Comparison of ENCODE assay signal across 25 cellular contexts in the genomic region with DNA sequence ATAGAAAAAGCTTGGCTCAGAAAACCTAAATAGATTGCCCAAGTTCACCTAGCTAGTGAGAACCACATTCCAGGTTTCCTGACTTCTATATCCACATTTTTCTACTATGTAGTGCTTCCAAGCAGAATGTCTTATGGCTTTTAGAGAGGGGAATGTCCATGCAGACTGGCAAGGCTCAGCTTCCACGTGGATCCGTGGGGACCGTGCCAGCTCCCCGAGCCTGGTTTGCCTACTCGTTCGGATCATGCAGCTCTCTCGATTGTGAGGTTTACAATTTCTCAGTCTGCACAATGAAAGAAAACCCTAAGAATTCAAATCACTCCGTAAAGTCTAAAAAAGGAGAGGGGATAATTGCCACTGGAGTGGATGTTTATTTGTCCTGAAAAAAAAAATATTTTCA.
DNase-seq lines count a peak whose midpoint lies in the region; ATAC-seq and TF ChIP-seq lines count a peak whose summit lies in the region.
"Had no signal": no experiment of that assay in that cellular context is flagged by ENCODE, and none has a peak within 500 bp of the region (broad histone marks: within the 10 kb centered on the region; RNA-seq: fewer than 3 reads in every experiment).

No MANE protein-coding gene starts in this region.

- H3K27ac ChIP-seq in left ventricle myocardium inferior (replicated peaks) (no peak overlapping the region), esophagus squamous epithelium (no peak overlapping the region)
- H3K27ac ChIP-seq: C4-2B, SJSA1 had no signal

- H3K9me3 ChIP-seq in left ventricle myocardium inferior (replicated peaks) (no peaks in the 10 kb centered on the region), esophagus squamous epithelium (no peaks in the 10 kb centered on the region)
- H3K9me3 ChIP-seq: Caco-2, SJSA1 had no signal

- no peak overlapping the region for H3K4me3 ChIP-seq in left ventricle myocardium inferior
- no peak overlapping the region for H3K4me3 ChIP-seq in esophagus squamous epithelium
- H3K4me3 ChIP-seq: SJSA1 had no signal

- DNase-seq in cerebellar cortex (ENCODE audit: low spot score) (peak; percentile 3), head of caudate nucleus (peak in 28 of 42 donors; percentile 7 to 54 (median 26)), left ventricle myocardium inferior (peak; percentile 65), posterior cingulate gyrus (peak in 7 of 10 donors; percentile 13 to 87 (median 40)), inferior parietal cortex (ENCODE audit: extremely low spot score) (no peak), esophagus squamous epithelium (lab: John Stamatoyannopoulos, UW) (no peak)
- DNase-seq: Caco-2; CD8-positive, alpha-beta T cell; DMS79; EL; GF-D8; Karpas-422; NCI-H1092; NCI-H1417 treated with DMSO at 0.1 percent for 48 hours; NCI-H1694 treated with DMSO at 0.1 percent for 48 hours; NCI-H2081 treated with DMSO at 0.1 percent for 48 hours; NCI-H2171; NCI-H345; NCI-H524 treated with DMSO at 0.1 percent for 48 hours; NK-92 treated with Interleukin-12 subunit alpha and Interleukin-12 subunit beta, amount 100 ng/mL, for 24 hours; PC-3 had no signal

- TF ChIP-seq POLR2A in esophagus squamous epithelium (IDR thresholded peaks at IDR 0.05) = no peak

- no peak for TF ChIP-seq CTCF in left ventricle myocardium inferior (IDR thresholded peaks at IDR 0.05; ENCODE audit: borderline replicate concordance)
- no peak for TF ChIP-seq CTCF in esophagus squamous epithelium (IDR thresholded peaks at IDR 0.05)

- H3K36me3 ChIP-seq in left ventricle myocardium inferior (no peaks in the 10 kb centered on the region), esophagus squamous epithelium (no peaks in the 10 kb centered on the region)
- H3K36me3 ChIP-seq: SJSA1 had no signal

- intact Hi-C loops in head of caudate nucleus (cut with DNase I) (no loop called here), left ventricle myocardium inferior (cut with micrococcal nuclease) (no loop called here), posterior cingulate gyrus (cut with DNase I) (no loop called here), esophagus squamous epithelium (cut with DNase I) (no loop called here)

- H3K27me3 ChIP-seq in left ventricle myocardium inferior (ENCODE audit: low read depth) (no peaks in the 10 kb centered on the region), esophagus squamous epithelium (no peaks in the 10 kb centered on the region)
- H3K27me3 ChIP-seq: SJSA1 had no signal

- ATAC-seq in GM18907 (IDR thresholded peaks at IDR 0.05; ENCODE audit: unreplicated experiment) = no peak
- ATAC-seq: CD8-positive, alpha-beta T cell; HepG2; PC-3 had no signal

- peaks cover 29% of the 10 kb centered on the region for H3K4me1 ChIP-seq in left ventricle myocardium inferior
- no peaks in the 10 kb centered on the region for H3K4me1 ChIP-seq in esophagus squamous epithelium
- H3K4me1 ChIP-seq: Caco-2, SJSA1 had no signal

- 69 to 75% methylated on average over 6 to 8 of the region's 8 CpGs for WGBS in esophagus squamous epithelium, 2 donors

Comparison
In these comparisons a context has a peak if more than half of its experiments do, and no peak if none do; other contexts are left out.
1. DNase-seq: peak in cerebellar cortex (single experiment), head of caudate nucleus (28 of 42), left ventricle myocardium inferior (single experiment) and posterior cingulate gyrus (7 of 10); none in inferior parietal cortex (single experiment) and esophagus squamous epithelium (single experiment).